ENCODE assay signal across 9 cellular contexts in genomic region chr3:46844851-46845250, GRCh38. TPM values are rescaled to one million over a fixed set of nuclear protein-coding genes. Genes with fewer than 3 reads are reported as not detected.
A peak's percentile ranks its signal among the peaks of the same experiment; 100 is the strongest.
DNase-seq lines count a peak whose midpoint lies in the region; ATAC-seq, FAIRE-seq and TF ChIP-seq lines count a peak whose summit lies in the region.
"Had no signal": no experiment of that assay in that cellular context is flagged by ENCODE, and none has a peak within 500 bp of the region (broad histone marks: within the 10 kb centered on the region; RNA-seq: fewer than 3 reads in every experiment).

No MANE protein-coding gene starts in this region.

- H3K27me3 ChIP-seq in SJCRH30 (no peaks in the 10 kb centered on the region), fibroblast of lung (ENCODE audit: control insufficient read depth, insufficient read depth, low read length) (no peaks in the 10 kb centered on the region), psoas muscle (ENCODE audit: insufficient read depth in 3 of 3, low read length in 2 of 3) (no peaks in the 10 kb centered on the region)

- no TSS peak for BruUV-seq in Calu3 (replicated peaks; lab: Mats Ljungman, UMichigan)

- CTCF ChIA-PET in Calu3 (lab: Charles Lee), result no interaction called here

- H3K36me3 ChIP-seq in SJCRH30, result no peaks in the 10 kb centered on the region
- no peaks in the 10 kb centered on the region for H3K36me3 ChIP-seq in fibroblast of lung (ENCODE audit: control insufficient read depth, insufficient read depth, low read length)
- H3K36me3 ChIP-seq in psoas muscle (ENCODE audit: insufficient read depth in 1 of 2, low read depth in 1 of 2), result peaks cover 0 to 4% of the 10 kb centered on the region in 2 donors

- H4K20me1 ChIP-seq in fibroblast of lung (ENCODE audit: control insufficient read depth, extremely low read depth, insufficient read depth, low read length), result no peaks in the 10 kb centered on the region

- FAIRE-seq in H54 (lab: Jason Lieb, UNC), result no peak

- peaks cover 29% of the 10 kb centered on the region for H3K27me3 Mint-ChIP-seq in Calu3 (ENCODE audit: unreplicated experiment)

- peak overlapping the region; percentile 65 for H3K4me3 Mint-ChIP-seq in Calu3 (ENCODE audit: low read depth, unreplicated experiment)

- no peaks in the 10 kb centered on the region for H3K79me2 ChIP-seq in fibroblast of lung (ENCODE audit: control insufficient read depth, insufficient read depth, low read length)

- WGBS in psoas muscle, 3 donors, result 33 to 40% (median 40%) methylated on average over 11 of the region's 11 CpGs

- peaks cover 3% of the 10 kb centered on the region for H3K9me3 Mint-ChIP-seq in Calu3 (ENCODE audit: low read depth, unreplicated experiment)

- intact Hi-C loops in Calu3 (cut with micrococcal nuclease; ENCODE audit: unreplicated experiment) (no loop called here), psoas muscle (cut with DNase I) (no loop called here)

- H3K27ac ChIP-seq in SJCRH30 (peak overlapping the region; percentile 93), fibroblast of lung (ENCODE audit: insufficient read depth, low read length) (no peak overlapping the region), psoas muscle (peak overlapping the region; percentile 75)
- H3K27ac ChIP-seq: SK-N-MC had no signal

- no peak for TF ChIP-seq CTCF in Calu3 (IDR thresholded peaks at IDR 0.05; ENCODE audit: unreplicated experiment)
- TF ChIP-seq CTCF in fibroblast of lung (conservative IDR thresholded peaks at IDR 0.05 in 1 of 2, IDR thresholded peaks at IDR 0.05 in 1 of 2; ENCODE audit: low read depth in 1 of 2, low read length in 2 of 2), result no peak
- no peak for TF ChIP-seq CTCF in psoas muscle (IDR thresholded peaks at IDR 0.05)

- H3K4me1 Mint-ChIP-seq in Calu3 (ENCODE audit: low read depth, unreplicated experiment), result no peaks in the 10 kb centered on the region

- H3K4me3 ChIP-seq in SJCRH30 (peak overlapping the region; percentile 65), fibroblast of lung (replicated peaks in 1 of 4; ENCODE audit: control extremely low read depth in 1 of 4, insufficient read depth in 1 of 4, low read depth in 3 of 4, low read length in 4 of 4) (no peak overlapping the region), psoas muscle (no peak overlapping the region)
- H3K4me3 ChIP-seq: SK-N-MC had no signal

- DNase-seq in Calu3 (no peak), SJCRH30 (no peak), fibroblast of lung (ENCODE audit: low read depth in 2 of 2) (peak in 1 of 2 donors; percentile 7), psoas muscle (peak in 1 of 2 donors; percentile 34), C1 segment of cervical spinal cord (lab: John Stamatoyannopoulos, UW) (no peak), NCI-H345 (lab: John Stamatoyannopoulos, UW) (no peak), H54 (ENCODE audit: insufficient read length, low spot score) (no peak)

- ATAC-seq in psoas muscle (no peak), HG02642 (IDR thresholded peaks at IDR 0.05; ENCODE audit: poor library complexity, unreplicated experiment) (no peak)

- H3K9me3 ChIP-seq in SJCRH30 (replicated peaks), result 0 out of 2 replicates have a peak, but pooled peaks cover 2% of the 10 kb centered on the region
- H3K9me3 ChIP-seq in fibroblast of lung (ENCODE audit: control insufficient read depth, insufficient read depth, low read depth, low read length), result no peaks in the 10 kb centered on the region
- peaks cover 15% of the 10 kb centered on the region for H3K9me3 ChIP-seq in psoas muscle

- H3K4me1 ChIP-seq in SJCRH30, result 0 out of 2 replicates have a peak, but pooled peaks cover 2% of the 10 kb centered on the region
- H3K4me1 ChIP-seq in fibroblast of lung (ENCODE audit: control insufficient read depth, extremely low read depth, insufficient read depth, low read length), result peaks cover 10% of the 10 kb centered on the region
- H3K4me1 ChIP-seq in psoas muscle, result peaks cover 9% of the 10 kb centered on the region

- peaks cover 8% of the 10 kb centered on the region for H3K36me3 Mint-ChIP-seq in Calu3 (ENCODE audit: insufficient read depth, unreplicated experiment)

- no peak overlapping the region for H3K27ac Mint-ChIP-seq in Calu3 (ENCODE audit: unreplicated experiment)

- peak overlapping the region; percentile 15 for H3K4me2 ChIP-seq in fibroblast of lung (ENCODE audit: extremely low read depth, insufficient read depth, low read length)

- H2AFZ ChIP-seq in fibroblast of lung (ENCODE audit: low read length), result no peak overlapping the region

- H3K9ac ChIP-seq in fibroblast of lung (ENCODE audit: insufficient read depth, low read length), result peak overlapping the region; percentile 16

- no peak for TF ChIP-seq POLR2A in H54 (IDR thresholded peaks at IDR 0.05; ENCODE audit: low read depth, low read length)

RNA-seq across cellular contexts. Expression of gene MYL3, which starts 18.4 kb away (rescaled TPM):
- total RNA-seq in Calu3 (2022) (not detected in 2 replicates), fibroblast of lung (0.50 and 0.51 TPM in 2 replicates), psoas muscle (1,000 to 10,000 TPM in 2 of 4 donors, 100 to 1,000 TPM in 2; 395 to 2,071 (median 1,091) TPM)
- not detected in 2 replicates for total RNA-seq in SJCRH30 (2014; rRNA removed; shearing (Covaris generic))
- polyA plus RNA-seq in fibroblast of lung (0.67 TPM in 1 of 2 replicates, not detected in the other), psoas muscle (1,000 to 10,000 TPM in 2 of 3 donors, 100 to 1,000 TPM in 1; 555 to 3,091 (median 2,834) TPM)
- polyA plus RNA-seq in fibroblast of lung (2012), result 0.52 TPM in 1 of 2 replicates, not detected in the other
- polyA minus RNA-seq in fibroblast of lung (ENCODE audit: low replicate concordance), result not detected in 2 replicates

RNA-seq across cellular contexts. Expression of gene PTH1R, which starts 32.7 kb away (rescaled TPM):
- not detected in 2 replicates for total RNA-seq in Calu3 (2022)
- 6.6 and 6.7 TPM in 2 replicates for total RNA-seq in SJCRH30 (2014; rRNA removed; shearing (Covaris generic))
- 3.3 and 4.3 TPM in 2 replicates for total RNA-seq in fibroblast of lung
- 0.06 and 0.67 TPM in 2 replicates for polyA plus RNA-seq in fibroblast of lung
- polyA plus RNA-seq in fibroblast of lung (2012), result 1.2 TPM in 1 of 2 replicates, not detected in the other
- 0.98 TPM in 1 of 2 replicates, not detected in the other for polyA minus RNA-seq in fibroblast of lung (ENCODE audit: low replicate concordance)
- total RNA-seq in psoas muscle, result 1 to 10 TPM; 1.1 to 5.9 (median 4.1) TPM
- 1 to 10 TPM; 4.0 to 5.2 (median 4.2) TPM for polyA plus RNA-seq in psoas muscle

Comparison
In these comparisons a context has a peak if more than half of its experiments do, and no peak if none do; other contexts are left out.
1. RNA of gene MYL3, which starts 18.4 kb away (total RNA-seq): 395 to 2,071 TPM in psoas muscle; 0.50 to 0.51 TPM in fibroblast of lung, not detected in Calu3 and not detected in SJCRH30; every median in the first group is over 100 times any median in the second.